ENCODE assay signal across 8 cellular contexts in genomic region chr22:50242406-50242949, GRCh38. TPM values are rescaled to one million over a fixed set of nuclear protein-coding genes. Genes with fewer than 3 reads are reported as not detected.
A peak's percentile ranks its signal among the peaks of the same experiment; 100 is the strongest.
DNase-seq lines count a peak whose midpoint lies in the region; ATAC-seq and TF ChIP-seq lines count a peak whose summit lies in the region.

No MANE protein-coding gene starts in this region.

- H3K36me3 ChIP-seq in MG63: peaks cover 38% of the 10 kb centered on the region

- H3K27me3 Mint-ChIP-seq in CD4-positive, alpha-beta T cell: no peaks in the 10 kb centered on the region
- H3K27me3 Mint-ChIP-seq in chondrocyte (ENCODE audit: low read depth) (no peaks in the 10 kb centered on the region), neural crest cell (ENCODE audit: low read depth) (peaks cover 2% of the 10 kb centered on the region)

- peak overlapping the region; percentile 99 for H3K4me3 Mint-ChIP-seq in CD4-positive, alpha-beta T cell
- H3K4me3 Mint-ChIP-seq in chondrocyte (ENCODE audit: unreplicated experiment) (peak overlapping the region; percentile 96), neural crest cell (peak overlapping the region; percentile 98)

- H3K9me3 Mint-ChIP-seq in CD4-positive, alpha-beta T cell: no peaks in the 10 kb centered on the region
- H3K9me3 Mint-ChIP-seq in chondrocyte (ENCODE audit: low read depth) (no peaks in the 10 kb centered on the region), neural crest cell (no peaks in the 10 kb centered on the region)

- no peaks in the 10 kb centered on the region for H3K27me3 ChIP-seq in CD4-positive, alpha-beta T cell (ENCODE audit: control insufficient read depth, insufficient read depth, low read length)
- no peaks in the 10 kb centered on the region for H3K27me3 ChIP-seq in MG63

- intact Hi-C loops in CD4-positive, alpha-beta T cell (cut with DNase I, micrococcal nuclease): loop anchor here in 1 of 2 experiments (5.0 kb wide), 1 partner anchor 55 kb away; the partner anchor contains the start of gene TRABD

- peaks cover 48% of the 10 kb centered on the region for H3K36me3 Mint-ChIP-seq in CD4-positive, alpha-beta T cell (ENCODE audit: low read depth)
- H3K36me3 Mint-ChIP-seq in chondrocyte (ENCODE audit: low read depth) (peaks cover 7% of the 10 kb centered on the region), neural crest cell (ENCODE audit: low read depth) (peaks cover 4% of the 10 kb centered on the region)

- H3K4me1 Mint-ChIP-seq in CD4-positive, alpha-beta T cell (ENCODE audit: low read depth): peaks cover 41% of the 10 kb centered on the region
- H3K4me1 Mint-ChIP-seq in chondrocyte (ENCODE audit: low read depth) (peaks cover 43% of the 10 kb centered on the region), neural crest cell (peaks cover 37% of the 10 kb centered on the region)

- POLR2A ChIA-PET in CD4-positive, alpha-beta T cell (lab: Charles Lee): interaction anchor here (1.0 to 3.8 kb wide), 4 partner anchors 9 to 379 kb away, joined by 3 to 14 read pairs (median 4); partner anchors contain the start of genes HDAC10 and SCO2

- no peaks in the 10 kb centered on the region for H3K9me3 ChIP-seq in CD4-positive, alpha-beta T cell (ENCODE audit: control insufficient read depth, low read length)
- H3K9me3 ChIP-seq in MG63: no peaks in the 10 kb centered on the region

- CTCF ChIA-PET in CD4-positive, alpha-beta T cell (lab: Charles Lee): interaction anchor here (1.1 to 2.0 kb wide), 4 partner anchors 25 to 283 kb away, joined by 3 to 9 read pairs (median 4); partner anchors contain the start of gene SCO2

- peak overlapping the region; percentile 63 for H3K27ac Mint-ChIP-seq in CD4-positive, alpha-beta T cell
- peak overlapping the region; percentile 41 for H3K27ac Mint-ChIP-seq in chondrocyte (ENCODE audit: unreplicated experiment)
- no peak overlapping the region for H3K27ac Mint-ChIP-seq in neural crest cell (ENCODE audit: unreplicated experiment)

- DNase-seq in CD4-positive, alpha-beta T cell: no peak
- no peak for DNase-seq in MG63
- no peak for DNase-seq in chondrocyte (ENCODE audit: low spot score)
- no peak for DNase-seq in neural crest cell (ENCODE audit: low read depth, low spot score)
- no peak for DNase-seq in medulla oblongata (ENCODE audit: extremely low spot score)
- DNase-seq in NCI-H1105 (lab: John Stamatoyannopoulos, UW): no peak
- DNase-seq in SKM-1 treated with dmso at 0.1 percent for 144 hours (lab: John Stamatoyannopoulos, UW; ENCODE audit: unreplicated experiment): no peak

- peak overlapping the region; percentile 85 for H3K4me3 ChIP-seq in MG63

- no peak overlapping the region for H3K27ac ChIP-seq in CD4-positive, alpha-beta T cell (ENCODE audit: low read depth, low read length)

- ATAC-seq in CD4-positive, alpha-beta T cell (ENCODE audit: poor library complexity): no peak
- no peak for ATAC-seq in HG03342 (IDR thresholded peaks at IDR 0.05; ENCODE audit: unreplicated experiment)

- TF ChIP-seq CTCF in CD4-positive, alpha-beta T cell (IDR thresholded peaks at IDR 0.05): no peak
- TF ChIP-seq CTCF in chondrocyte (IDR thresholded peaks at IDR 0.05) (no peak), neural crest cell (conservative IDR thresholded peaks at IDR 0.05) (no peak)

RNA-seq across cellular contexts. Expression of gene TUBGCP6, which starts 2.3 kb away (rescaled TPM):
- total RNA-seq in CD4-positive, alpha-beta T cell: 100 to 1,000 TPM; 124 to 126 TPM
- 11.8 and 17.2 TPM in 2 replicates for total RNA-seq in MG63 (2014; rRNA removed; shearing (Covaris generic); ENCODE audit: low replicate concordance)
- total RNA-seq in chondrocyte: 31.2 to 46.3 TPM (median 32.2 TPM) in 3 replicates
- 48.8 and 54.4 TPM in 2 replicates for total RNA-seq in neural crest cell

RNA-seq across cellular contexts. Expression of gene HDAC10, which starts 8.6 kb away (rescaled TPM):
- total RNA-seq in CD4-positive, alpha-beta T cell: 10 to 100 TPM; 87.3 to 88.7 TPM
- total RNA-seq in MG63 (2014; rRNA removed; shearing (Covaris generic); ENCODE audit: low replicate concordance): 8.5 and 21.5 TPM in 2 replicates
- total RNA-seq in chondrocyte (29.1 to 36.8 TPM (median 35.3 TPM) in 3 replicates), neural crest cell (49.9 and 52.9 TPM in 2 replicates)

RNA-seq across cellular contexts. Expression of gene MAPK12, which starts 19.0 kb away (rescaled TPM):
- total RNA-seq in CD4-positive, alpha-beta T cell: 1 to 10 TPM; 1.2 to 1.3 TPM
- 54.4 and 58.0 TPM in 2 replicates for total RNA-seq in MG63 (2014; rRNA removed; shearing (Covaris generic); ENCODE audit: low replicate concordance)
- total RNA-seq in chondrocyte: 34.6 to 46.6 TPM (median 44.7 TPM) in 3 replicates
- total RNA-seq in neural crest cell: 45.1 and 46.5 TPM in 2 replicates

RNA-seq across cellular contexts. Expression of gene MAPK11, which starts 27.7 kb away (rescaled TPM):
- total RNA-seq in CD4-positive, alpha-beta T cell: 1 to 10 TPM; 4.2 to 4.9 TPM
- total RNA-seq in MG63 (2014; rRNA removed; shearing (Covaris generic); ENCODE audit: low replicate concordance): 15.0 and 27.8 TPM in 2 replicates
- total RNA-seq in chondrocyte (9.3 to 19.9 TPM (median 17.7 TPM) in 3 replicates), neural crest cell (15.9 and 16.3 TPM in 2 replicates)

RNA-seq across cellular contexts. Expression of gene SELENOO, which starts 41.7 kb away (rescaled TPM):
- 10 to 100 TPM; 26.0 to 26.1 TPM for total RNA-seq in CD4-positive, alpha-beta T cell
- 6.5 and 13.8 TPM in 2 replicates for total RNA-seq in MG63 (2014; rRNA removed; shearing (Covaris generic); ENCODE audit: low replicate concordance)
- total RNA-seq in chondrocyte (14.8 to 22.8 TPM (median 17.1 TPM) in 3 replicates), neural crest cell (24.3 and 24.5 TPM in 2 replicates)

Comparison
In these comparisons a context has a peak if more than half of its experiments do, and no peak if none do; other contexts are left out.
1. RNA of gene MAPK12, which starts 19.0 kb away (total RNA-seq): 54.4 to 58.0 TPM in MG63, 34.6 to 46.6 TPM in chondrocyte and 45.1 to 46.5 TPM in neural crest cell; 1.2 to 1.3 TPM in CD4-positive, alpha-beta T cell; every median in the first group is over 10 times any median in the second.
2. Peak in every context shown above with its lines, with median percentiles within 50 percentile points of each other: H3K4me3 Mint-ChIP-seq.